In genomic region chr1:94310570-94311270, GRCh38 we compare ENCODE assay signal across 23 cellular contexts.
DNase-seq lines count a peak whose midpoint lies in the region; ATAC-seq, FAIRE-seq and TF ChIP-seq lines count a peak whose summit lies in the region.
"Had no signal": no experiment of that assay in that cellular context is flagged by ENCODE, and none has a peak within 500 bp of the region (broad histone marks: within the 10 kb centered on the region; RNA-seq: fewer than 3 reads in every experiment).

No MANE protein-coding gene starts in this region.

- in situ Hi-C loops in Panc1 (cut with HindIII; ENCODE audit: low pct_unique_long_range_greater_than_20kb, low sequenced_read_pairs): no loop called here

- peak; percentile 15 for DNase-seq in NCI-H2171 treated with DMSO at 0.1 percent for 48 hours (lab: John Stamatoyannopoulos, UW)
- no peak for DNase-seq in NCI-H2171 (lab: John Stamatoyannopoulos, UW)
- no peak for DNase-seq in Panc1 (ENCODE audit: low read depth, low spot score)
- no peak for DNase-seq in left lobe of liver (ENCODE audit: low spot score)
- DNase-seq in small intestine: peak; percentile 82
- no peak for DNase-seq in amygdala (lab: John Stamatoyannopoulos, UW)
- DNase-seq in posterior vena cava (ENCODE audit: low spot score): no peak
- DNase-seq: DMS153; GF-D8; GM23248; IMR-90; MG63; NCI-H1092; NCI-H1436 treated with DMSO at 0.1 percent for 48 hours; NCI-H2029 treated with DMSO at 0.1 percent for 48 hours; NCI-H446 treated with DMSO at 0.1 percent for 48 hours; NCI-H69; NK-92 treated with Interleukin-12 subunit alpha and Interleukin-12 subunit beta, amount 100 ng/mL, for 24 hours; SIG-M5 had no signal

- ATAC-seq in Panc1 (no peak), left lobe of liver (peak; percentile 70), GM18868 (IDR thresholded peaks at IDR 0.05; ENCODE audit: unreplicated experiment) (no peak)
- ATAC-seq: SK-N-SH treated with all-trans-retinoic acid at 6 μM for 48 hours had no signal

- TF ChIP-seq CTCF in Panc1 (IDR thresholded peaks at IDR 0.05): no peak

- CTCF ChIA-PET in Panc1 (lab: Charles Lee): no interaction called here

- no peak overlapping the region for H3K4me3 ChIP-seq in Panc1 (ENCODE audit: low read depth in 2 of 2, low read length in 2 of 2)
- H3K4me3 ChIP-seq in small intestine (ENCODE audit: low read depth in 1 of 2, low read length in 2 of 2): no peak overlapping the region
- H3K4me3 ChIP-seq: GM23248, MG63 had no signal

- no TSS peak for BruUV-seq in Panc1 (replicated peaks; lab: Mats Ljungman, UMichigan)

- no peaks in the 10 kb centered on the region for H3K36me3 ChIP-seq in Panc1 (ENCODE audit: control insufficient read depth, insufficient read depth, low read length)
- no peaks in the 10 kb centered on the region for H3K36me3 ChIP-seq in small intestine (ENCODE audit: control insufficient read depth in 2 of 2, insufficient read depth in 2 of 2, low read length in 2 of 2)
- H3K36me3 ChIP-seq: MG63 had no signal

- peak overlapping the region; percentile 68 for H3K27ac ChIP-seq in Panc1 (ENCODE audit: low read length)
- peak overlapping the region; percentile 21 to 55 for H3K27ac ChIP-seq in small intestine (ENCODE audit: low read depth in 1 of 2, low read length in 1 of 2)
- H3K27ac ChIP-seq: 22Rv1, GM23248, HL-60 had no signal

- WGBS in small intestine, 3 donors: 41 to 55% (median 54%) methylated on average over 3 of the region's 3 CpGs

- no peak for FAIRE-seq in small intestine (lab: Jason Lieb, UNC)

- H3K4me1 ChIP-seq in Panc1 (ENCODE audit: control insufficient read depth, insufficient read depth, low read length) (peaks cover 3% of the 10 kb centered on the region; the same call in 1 of the 2 replicates), small intestine (ENCODE audit: control insufficient read depth in 2 of 2, insufficient read depth in 1 of 2, low read depth in 1 of 2, low read length in 1 of 2) (peaks cover 8 to 9% of the 10 kb centered on the region in 2 donors)

- H3K9me3 ChIP-seq in Panc1 (ENCODE audit: control insufficient read depth, insufficient read depth, low read depth, low read length): no peaks in the 10 kb centered on the region
- H3K9me3 ChIP-seq in small intestine (ENCODE audit: control insufficient read depth, low read depth): no peaks in the 10 kb centered on the region
- H3K9me3 ChIP-seq: MG63 had no signal

- POLR2A ChIA-PET in Panc1 (lab: Charles Lee): interaction anchor here (0.6 kb wide), 1 partner anchor 357 kb away, joined by 10 read pairs; no protein-coding TSS in a partner anchor

- H3K27me3 ChIP-seq in Panc1 (ENCODE audit: control insufficient read depth, insufficient read depth, low read length): no peaks in the 10 kb centered on the region
- H3K27me3 ChIP-seq in small intestine (ENCODE audit: control insufficient read depth in 2 of 2, insufficient read depth in 2 of 2, low read length in 2 of 2): no peaks in the 10 kb centered on the region
- H3K27me3 ChIP-seq: MG63 had no signal

- intact Hi-C loops in Panc1 (cut with micrococcal nuclease; ENCODE audit: unreplicated experiment): no loop called here
- intact Hi-C loops in posterior vena cava (cut with DNase I): no loop called here

Comparison
In these comparisons a context has a peak if more than half of its experiments do, and no peak if none do; other contexts are left out.
1. DNase-seq: peak in NCI-H2171 treated with DMSO at 0.1 percent for 48 hours (single experiment) and small intestine (single experiment); none in NCI-H2171 (single experiment), Panc1 (single experiment), left lobe of liver (single experiment), amygdala (0 of 56) and posterior vena cava (single experiment).